Comparison of ENCODE assay signal across 23 cellular contexts in genomic region chr4:43133566-43133965, GRCh38.
DNase-seq lines count a peak whose midpoint lies in the region; ATAC-seq and TF ChIP-seq lines count a peak whose summit lies in the region.
"Had no signal": no experiment of that assay in that cellular context is flagged by ENCODE, and none has a peak within 500 bp of the region (broad histone marks: within the 10 kb centered on the region; RNA-seq: fewer than 3 reads in every experiment).

No MANE protein-coding gene starts in this region.

- H3K27me3 ChIP-seq in RWPE2 (ENCODE audit: insufficient read depth, poor library complexity, severe bottlenecking), result no peaks in the 10 kb centered on the region
- H3K27me3 ChIP-seq: Peyer's patch had no signal

- DNase-seq in DMS153 (lab: John Stamatoyannopoulos, UW) (peak; percentile 2), DMS153 treated with DMSO at 0.1 percent for 48 hours (lab: John Stamatoyannopoulos, UW; ENCODE audit: unreplicated experiment) (no peak), G401 (ENCODE audit: low spot score) (peak; percentile 54), RWPE2 (ENCODE audit: low spot score) (no peak), epithelial cell of prostate (ENCODE audit: low read depth, low spot score) (peak; percentile 29), NCI-H1436 (lab: John Stamatoyannopoulos, UW) (no peak)
- DNase-seq: CD8-positive, alpha-beta memory T cell; DMS 273 treated with DMSO at 0.1 percent for 48 hours; DND-41; GM23248; H9; NCI-H1092 treated with DMSO at 0.1 percent for 48 hours; NCI-H1694; NCI-H2029 treated with DMSO at 0.1 percent for 48 hours; NCI-H510A; NCI-H69; Peyer's patch; SK-N-SH; SW 1271 had no signal

- no peak for TF ChIP-seq CTCF in RWPE2 (IDR thresholded peaks at IDR 0.05; ENCODE audit: poor library complexity, severe bottlenecking)

- no peak overlapping the region for H3K4me3 ChIP-seq in RWPE2 (ENCODE audit: severe bottlenecking)
- H3K4me3 ChIP-seq: GM23248, Peyer's patch had no signal

- H3K9me3 ChIP-seq in RWPE2 (ENCODE audit: severe bottlenecking), result no peaks in the 10 kb centered on the region
- H3K9me3 ChIP-seq: Peyer's patch, SK-N-SH had no signal

- in situ Hi-C loops in G401 (cut with HindIII; ENCODE audit: low sequenced_read_pairs), result no loop called here

- no peaks in the 10 kb centered on the region for H3K36me3 ChIP-seq in RWPE2 (ENCODE audit: low read depth)
- H3K36me3 ChIP-seq: Peyer's patch had no signal

- H3K27ac ChIP-seq in RWPE2 (ENCODE audit: poor library complexity, severe bottlenecking) (peak overlapping the region; percentile 5), epithelial cell of prostate (no peak overlapping the region)
- H3K27ac ChIP-seq: 22Rv1, C4-2B, GM23248, KMS-11, Peyer's patch had no signal

- peaks cover 12% of the 10 kb centered on the region for H3K4me1 ChIP-seq in RWPE2 (ENCODE audit: insufficient read depth, poor library complexity, severe bottlenecking)
- H3K4me1 ChIP-seq: Peyer's patch had no signal

- ATAC-seq in RWPE2 (ENCODE audit: low read depth) (peak; percentile 61), HG02970 (IDR thresholded peaks at IDR 0.05; ENCODE audit: low FRiP score, unreplicated experiment) (no peak)

Comparison
In these comparisons a context has a peak if more than half of its experiments do, and no peak if none do; other contexts are left out.
1. DNase-seq: peak in DMS153 (single experiment), G401 (single experiment) and epithelial cell of prostate (single experiment); none in DMS153 treated with DMSO at 0.1 percent for 48 hours (single experiment), RWPE2 (single experiment) and NCI-H1436 (single experiment).